ENCODE assay signal across 10 cellular contexts in genomic region chr17:2924211-2924610, GRCh38.
DNase-seq lines count a peak whose midpoint lies in the region; ATAC-seq, FAIRE-seq and TF ChIP-seq lines count a peak whose summit lies in the region.
"Had no signal": no experiment of that assay in that cellular context is flagged by ENCODE, and none has a peak within 500 bp of the region (broad histone marks: within the 10 kb centered on the region; RNA-seq: fewer than 3 reads in every experiment).

No MANE protein-coding gene starts in this region.

- H3K4me3 Mint-ChIP-seq in H9, result peak overlapping the region in 1 of 2 experiments; percentile 7; a peak in 1 of 5 replicates
- no peak overlapping the region for H3K4me3 Mint-ChIP-seq in astrocyte (ENCODE audit: unreplicated experiment)
- no peak overlapping the region for H3K4me3 Mint-ChIP-seq in T-helper 2 cell treated with Interferon-gamma antibody and Interleukin-4, amounts not matched to agents 5 μg/mL and 100 μg/mL, for 36 hours

- 100% methylated on average over 1 of the region's 10 CpGs for WGBS in H9 (ENCODE audit: extremely low coverage, insufficient read length, low lambda C conversion rate)
- 42% methylated on average over 10 of the region's 10 CpGs for WGBS in hepatocyte (ENCODE audit: low lambda C conversion rate, missing lambda C conversion rate)

- TF ChIP-seq CTCF in H9 (conservative IDR thresholded peaks at IDR 0.05), result no peak
- no peak for TF ChIP-seq CTCF in astrocyte (IDR thresholded peaks at IDR 0.05; ENCODE audit: insufficient read depth, low read depth, low read length)
- TF ChIP-seq CTCF in hepatocyte (IDR thresholded peaks at IDR 0.05; ENCODE audit: poor library complexity), result no peak
- TF ChIP-seq CTCF in brain microvascular endothelial cell (IDR thresholded peaks at IDR 0.05; ENCODE audit: low read depth, low read length, missing control alignments), result no peak

- H2BK5ac ChIP-seq in H9 (ENCODE audit: insufficient read length, low read length), result no peak overlapping the region

- no peak overlapping the region for H2BK120ac ChIP-seq in H9 (ENCODE audit: low read depth, low read length, poor library complexity, severe bottlenecking)

- H3T11ph ChIP-seq in H9 (ENCODE audit: low read length), result no peak overlapping the region

- H4K5ac ChIP-seq in H9 (ENCODE audit: insufficient read length, low read depth, low read length), result no peak overlapping the region

- H3K36me3 ChIP-seq in astrocyte (ENCODE audit: insufficient read depth, low read length) (no peaks in the 10 kb centered on the region), hepatocyte (replicated peaks; ENCODE audit: insufficient read depth, low read depth) (no peaks in the 10 kb centered on the region), brain microvascular endothelial cell (replicated peaks) (no peaks in the 10 kb centered on the region)

- H3K36me3 Mint-ChIP-seq in H9 (ENCODE audit: insufficient read depth in 1 of 3, low read depth in 3 of 3) (peaks cover 2 to 18% (median 12%) of the 10 kb centered on the region in 3 experiments; a peak in 6 of 7 replicates), astrocyte (ENCODE audit: low read depth, unreplicated experiment) (peaks cover 5% of the 10 kb centered on the region)
- no peaks in the 10 kb centered on the region for H3K36me3 Mint-ChIP-seq in T-helper 2 cell treated with Interferon-gamma antibody and Interleukin-4, amounts not matched to agents 5 μg/mL and 100 μg/mL, for 36 hours (ENCODE audit: low read depth)

- H3K9me3 Mint-ChIP-seq in H9, result no peaks in the 10 kb centered on the region
- H3K9me3 Mint-ChIP-seq in astrocyte (ENCODE audit: unreplicated experiment), result peaks cover 4% of the 10 kb centered on the region
- H3K9me3 Mint-ChIP-seq in T-helper 2 cell treated with Interferon-gamma antibody and Interleukin-4, amounts not matched to agents 5 μg/mL and 100 μg/mL, for 36 hours, result no peaks in the 10 kb centered on the region

- H3K4ac ChIP-seq in H9 (ENCODE audit: low read depth, low read length), result no peak overlapping the region

- H3K56ac ChIP-seq in H9 (ENCODE audit: insufficient read length, low read depth, low read length), result no peak overlapping the region

- in situ Hi-C loops in brain microvascular endothelial cell (cut with HindIII; ENCODE audit: low pct_ligation_motif_present, low sequenced_read_pairs), result no loop called here

- H3K4me3 ChIP-seq in astrocyte (ENCODE audit: insufficient read depth, low read depth, low read length) (no peak overlapping the region), hepatocyte (no peak overlapping the region), brain microvascular endothelial cell (ENCODE audit: low read depth, low read length) (no peak overlapping the region)

- H3K9me3 ChIP-seq in H9 (ENCODE audit: control insufficient read depth, low read depth, low read length) (no peaks in the 10 kb centered on the region), astrocyte (ENCODE audit: insufficient read depth, low read depth, low read length) (no peaks in the 10 kb centered on the region), hepatocyte (ENCODE audit: low read depth) (no peaks in the 10 kb centered on the region)

- ATAC-seq in GM19395 (IDR thresholded peaks at IDR 0.05; ENCODE audit: unreplicated experiment), result no peak

- no peak overlapping the region for H3K27ac ChIP-seq in H9 (ENCODE audit: insufficient read length, low read depth, low read length)
- H3K27ac ChIP-seq in astrocyte (ENCODE audit: low read depth, low read length), result no peak overlapping the region
- H3K27ac ChIP-seq in hepatocyte, result no peak overlapping the region
- no peak overlapping the region for H3K27ac ChIP-seq in brain microvascular endothelial cell

- H3K27ac Mint-ChIP-seq in H9 (peak overlapping the region in 1 of 3 experiments; percentile 73; a peak in 1 of 7 replicates), astrocyte (ENCODE audit: unreplicated experiment) (no peak overlapping the region)
- H3K27ac Mint-ChIP-seq in T-helper 2 cell treated with Interferon-gamma antibody and Interleukin-4, amounts not matched to agents 5 μg/mL and 100 μg/mL, for 36 hours, result no peak overlapping the region

- H3K4me2 ChIP-seq in H9 (ENCODE audit: insufficient read depth, insufficient read length, low read length) (peak overlapping the region; percentile 41), astrocyte (ENCODE audit: low read length) (peak overlapping the region; percentile 80), hepatocyte (no peak overlapping the region)

- H3K4me1 ChIP-seq in H9 (ENCODE audit: insufficient read depth, low read length) (peaks cover 6% of the 10 kb centered on the region; the same call in 1 of the 2 replicates), astrocyte (ENCODE audit: insufficient read depth, low read length) (peaks cover 9% of the 10 kb centered on the region), hepatocyte (ENCODE audit: insufficient read depth) (no peaks in the 10 kb centered on the region)

- H3K27me3 Mint-ChIP-seq in H9 (ENCODE audit: low read depth) (no peaks in the 10 kb centered on the region; the same call in 1 of the 2 replicates), astrocyte (ENCODE audit: low read depth, unreplicated experiment) (peaks cover 15% of the 10 kb centered on the region)
- H3K27me3 Mint-ChIP-seq in T-helper 2 cell treated with Interferon-gamma antibody and Interleukin-4, amounts not matched to agents 5 μg/mL and 100 μg/mL, for 36 hours (ENCODE audit: low read depth), result no peaks in the 10 kb centered on the region

- H4K8ac ChIP-seq in H9 (replicated peaks; ENCODE audit: insufficient read length, low read depth, low read length), result no peak overlapping the region

- H3K79me2 ChIP-seq in H9 (ENCODE audit: insufficient read depth, low read length), result no peaks in the 10 kb centered on the region; the same call in 1 of the 2 replicates
- no peaks in the 10 kb centered on the region for H3K79me2 ChIP-seq in astrocyte (ENCODE audit: insufficient read depth, low read length)
- no peaks in the 10 kb centered on the region for H3K79me2 ChIP-seq in hepatocyte

- H3K4me1 Mint-ChIP-seq in H9 (peaks cover 22 to 24% of the 10 kb centered on the region in 2 experiments), astrocyte (ENCODE audit: low read depth, unreplicated experiment) (peaks cover 14% of the 10 kb centered on the region)
- no peaks in the 10 kb centered on the region for H3K4me1 Mint-ChIP-seq in T-helper 2 cell treated with Interferon-gamma antibody and Interleukin-4, amounts not matched to agents 5 μg/mL and 100 μg/mL, for 36 hours (ENCODE audit: low read depth)

- H3K18ac ChIP-seq in H9 (ENCODE audit: insufficient read length, low read depth, low read length), result peak overlapping the region; percentile 54

- H3K23me2 ChIP-seq in H9 (ENCODE audit: insufficient read length, low read depth, low read length, poor library complexity, severe bottlenecking), result no peaks in the 10 kb centered on the region

- H3K79me1 ChIP-seq in H9 (ENCODE audit: insufficient read depth, low read depth, low read length, poor library complexity, severe bottlenecking), result no peaks in the 10 kb centered on the region

- no peak overlapping the region for H2AFZ ChIP-seq in H9 (ENCODE audit: low read length)
- peak overlapping the region; percentile 73 for H2AFZ ChIP-seq in astrocyte (ENCODE audit: low read depth, low read length)
- no peak overlapping the region for H2AFZ ChIP-seq in hepatocyte

- H4K20me1 ChIP-seq in H9 (ENCODE audit: control insufficient read depth, insufficient read depth, insufficient read length) (no peaks in the 10 kb centered on the region), astrocyte (ENCODE audit: insufficient read depth, low read length) (no peaks in the 10 kb centered on the region), hepatocyte (ENCODE audit: insufficient read depth, poor library complexity, severe bottlenecking) (no peaks in the 10 kb centered on the region)

- H3K27me3 ChIP-seq in H9 (ENCODE audit: insufficient read depth, low read length), result no peaks in the 10 kb centered on the region
- H3K27me3 ChIP-seq in astrocyte (ENCODE audit: insufficient read depth, low read length), result no peaks in the 10 kb centered on the region
- H3K27me3 ChIP-seq in hepatocyte, result no peaks in the 10 kb centered on the region
- H3K27me3 ChIP-seq in brain microvascular endothelial cell (replicated peaks), result no peaks in the 10 kb centered on the region

- no peak overlapping the region for H2BK20ac ChIP-seq in H9 (ENCODE audit: low read depth, low read length, poor library complexity, severe bottlenecking)

- no peak overlapping the region for H2BK15ac ChIP-seq in H9 (ENCODE audit: low read depth, low read length)

- H3K9ac ChIP-seq in H9 (ENCODE audit: extremely low read depth, insufficient read length, low read length) (no peak overlapping the region), astrocyte (ENCODE audit: low read length) (no peak overlapping the region)

- H3K14ac ChIP-seq in H9 (ENCODE audit: insufficient read depth, low read length), result no peak overlapping the region; the same call in 1 of the 2 replicates

- no peak overlapping the region for H2BK12ac ChIP-seq in H9 (ENCODE audit: insufficient read length, low read depth, low read length)

- no peak overlapping the region for H4K91ac ChIP-seq in H9 (ENCODE audit: insufficient read length, low read depth, low read length)

- no peak for FAIRE-seq in astrocyte (lab: Jason Lieb, UNC)
- FAIRE-seq: endometrium had no signal

- DNase-seq in H9 (no peak), astrocyte (ENCODE audit: low read depth) (peak; percentile 47), hepatocyte (ENCODE audit: low spot score) (peak; percentile 2), retina (peak; percentile 62), brain microvascular endothelial cell (no peak), SKM-1 treated with dmso at 0.1 percent for 144 hours (lab: John Stamatoyannopoulos, UW; ENCODE audit: unreplicated experiment) (no peak)
- DNase-seq in T-helper 2 cell treated with Interferon-gamma antibody and Interleukin-4, amounts not matched to agents 5 μg/mL and 100 μg/mL, for 36 hours (ENCODE audit: low spot score), result no peak
- DNase-seq: activated CD4-positive, alpha-beta T cell treated with anti-CD3 and anti-CD28 coated beads, Interleukin-2, amount 50 U/mL, for 1 hour had no signal

- H2AK5ac ChIP-seq in H9 (ENCODE audit: insufficient read length, low read length), result no peak overlapping the region

- no peak overlapping the region for H3K23ac ChIP-seq in H9 (ENCODE audit: insufficient read length, low read depth, low read length)

- no peaks in the 10 kb centered on the region for H3K9me2 ChIP-seq in hepatocyte (replicated peaks; ENCODE audit: insufficient read depth)

Comparison
In these comparisons a context has a peak if more than half of its experiments do, and no peak if none do; other contexts are left out.
1. DNase-seq: peak in astrocyte (single experiment), hepatocyte (single experiment) and retina (single experiment); none in H9 (single experiment), T-helper 2 cell treated with Interferon-gamma antibody and Interleukin-4, amounts not matched to agents 5 μg/mL and 100 μg/mL, for 36 hours (single experiment), brain microvascular endothelial cell (single experiment) and SKM-1 treated with dmso at 0.1 percent for 144 hours (single experiment).